Comparison of ENCODE assay signal across 31 cellular contexts in genomic region chr1:44962729-44963128, GRCh38. TPM values are rescaled to one million over a fixed set of nuclear protein-coding genes. Genes with fewer than 3 reads are reported as not detected.
DNase-seq lines count a peak whose midpoint lies in the region; ATAC-seq, FAIRE-seq and TF ChIP-seq lines count a peak whose summit lies in the region.
"Had no signal": no experiment of that assay in that cellular context is flagged by ENCODE, and none has a peak within 500 bp of the region (broad histone marks: within the 10 kb centered on the region; RNA-seq: fewer than 3 reads in every experiment).

No MANE protein-coding gene starts in this region.

- no peak overlapping the region for H3K4me3 ChIP-seq in HEK293 (ENCODE audit: low read depth, low read length)
- H3K4me3 ChIP-seq: adrenal gland; BLaER1 treated with 17β-estradiol and CSF1 and Interleukin-3, amounts not matched to agents 10 nM and 100 nM; mucosa of descending colon; PC-9; suprapubic skin; upper lobe of left lung had no signal

- H3K27ac Mint-ChIP-seq in natural killer cell (no peak overlapping the region), osteocyte (ENCODE audit: unreplicated experiment) (no peak overlapping the region)
- H3K27ac Mint-ChIP-seq: activated CD4-positive, alpha-beta T cell treated with anti-CD3 and anti-CD28 coated beads for 36 hours; activated CD8-positive, alpha-beta T cell treated with anti-CD3 and anti-CD28 coated beads for 36 hours; activated naive CD4-positive, alpha-beta T cell treated with anti-CD3 and anti-CD28 coated beads, Interleukin-2, amount 10 ng/mL, durations not matched to agents 7 days and 5 days; dendritic cell treated with granulocyte-macrophage colony-stimulating factor and Interleukin-4, amounts not matched to agents 40 ng/mL and 50 ng/mL, for 4 days; HFFc6; nephron had no signal

- POLR2A ChIA-PET in HEK293 (lab: Yijun Ruan, JAX): interaction anchor here (1.1 kb wide), 1 partner anchor 49 kb away, joined by 4 read pairs; the partner anchor contains the start of genes HECTD3 and UROD

- DNase-seq in D721Med (ENCODE audit: insufficient read length, low spot score) (peak; percentile 40), NCI-H2171 treated with DMSO at 0.1 percent for 48 hours (lab: John Stamatoyannopoulos, UW) (peak; percentile 90), NCI-H82 (lab: John Stamatoyannopoulos, UW) (peak; percentile 81), HuH-7.5 (ENCODE audit: low spot score) (no peak), natural killer cell (no peak), osteocyte (ENCODE audit: extremely low spot score, unreplicated experiment) (no peak)
- DNase-seq: activated CD4-positive, alpha-beta T cell treated with anti-CD3 and anti-CD28 coated beads for 36 hours; activated CD8-positive, alpha-beta memory T cell treated with anti-CD3 and anti-CD28 coated beads, Interleukin-2, amount 50 U/mL, for 48 hours; activated CD8-positive, alpha-beta T cell treated with anti-CD3 and anti-CD28 coated beads for 36 hours; activated naive CD4-positive, alpha-beta T cell treated with anti-CD3 and anti-CD28 coated beads, Interleukin-2, amount 10 ng/mL, durations not matched to agents 7 days and 5 days; adrenal gland; central memory CD4-positive, alpha-beta T cell; COR-L47; EL; erythroblast; GOT3; HFFc6; mammary epithelial cell; mucosa of descending colon; NCI-H1105 treated with DMSO at 0.1 percent for 48 hours; NCI-H226; PC-9; stimulated activated naive CD4-positive, alpha-beta T cell; upper lobe of left lung had no signal

- intact Hi-C loops in natural killer cell (cut with micrococcal nuclease): no loop called here

- H3K36me3 ChIP-seq in HEK293 (ENCODE audit: control insufficient read depth in 2 of 2, insufficient read depth in 1 of 2, low read length in 2 of 2): peaks cover 0 to 10% of the 10 kb centered on the region in 2 experiments; a peak in 2 of 3 replicates
- H3K36me3 ChIP-seq: adrenal gland had no signal

- H3K27ac ChIP-seq in HEK293 (ENCODE audit: extremely low read depth, low read depth, low read length): no peak overlapping the region
- H3K27ac ChIP-seq: adrenal gland; BLaER1 treated with 17β-estradiol and CSF1 and Interleukin-3, amounts not matched to agents 10 nM and 100 nM; PC-9; suprapubic skin; upper lobe of left lung had no signal

- no peaks in the 10 kb centered on the region for H3K9me3 Mint-ChIP-seq in natural killer cell
- H3K9me3 Mint-ChIP-seq in osteocyte (ENCODE audit: unreplicated experiment): no peaks in the 10 kb centered on the region
- H3K9me3 Mint-ChIP-seq: activated CD8-positive, alpha-beta T cell treated with anti-CD3 and anti-CD28 coated beads for 36 hours; activated naive CD4-positive, alpha-beta T cell treated with anti-CD3 and anti-CD28 coated beads, Interleukin-2, amount 10 ng/mL, durations not matched to agents 7 days and 5 days; dendritic cell treated with granulocyte-macrophage colony-stimulating factor and Interleukin-4, amounts not matched to agents 40 ng/mL and 50 ng/mL, for 4 days; HFFc6; nephron had no signal

- H3K4me1 Mint-ChIP-seq in natural killer cell (no peaks in the 10 kb centered on the region), osteocyte (ENCODE audit: unreplicated experiment) (no peaks in the 10 kb centered on the region)
- H3K4me1 Mint-ChIP-seq: activated CD4-positive, alpha-beta T cell treated with anti-CD3 and anti-CD28 coated beads for 36 hours; activated naive CD4-positive, alpha-beta T cell treated with anti-CD3 and anti-CD28 coated beads, Interleukin-2, amount 10 ng/mL, durations not matched to agents 7 days and 5 days; nephron had no signal

- no peak overlapping the region for H3K4me3 Mint-ChIP-seq in natural killer cell
- no peak overlapping the region for H3K4me3 Mint-ChIP-seq in osteocyte (ENCODE audit: unreplicated experiment)
- H3K4me3 Mint-ChIP-seq: activated CD4-positive, alpha-beta T cell treated with anti-CD3 and anti-CD28 coated beads for 36 hours; activated CD8-positive, alpha-beta T cell treated with anti-CD3 and anti-CD28 coated beads for 36 hours; activated naive CD4-positive, alpha-beta T cell treated with anti-CD3 and anti-CD28 coated beads, Interleukin-2, amount 10 ng/mL, durations not matched to agents 7 days and 5 days; dendritic cell treated with granulocyte-macrophage colony-stimulating factor and Interleukin-4, amounts not matched to agents 40 ng/mL and 50 ng/mL, for 4 days; HFFc6; nephron had no signal

- H3K36me3 Mint-ChIP-seq in natural killer cell: no peaks in the 10 kb centered on the region
- peaks cover 9% of the 10 kb centered on the region for H3K36me3 Mint-ChIP-seq in osteocyte (ENCODE audit: unreplicated experiment)

- CTCF ChIA-PET in HEK293 (lab: Yijun Ruan, JAX): no interaction called here

- H3K9me3 ChIP-seq in HEK293 (ENCODE audit: control insufficient read depth, insufficient read depth, low read depth, low read length): no peaks in the 10 kb centered on the region
- H3K9me3 ChIP-seq: adrenal gland; BLaER1 treated with 17β-estradiol and CSF1 and Interleukin-3, amounts not matched to agents 10 nM and 100 nM; mucosa of descending colon; suprapubic skin; upper lobe of left lung had no signal

- FAIRE-seq in D721Med (lab: Jason Lieb, UNC): no peak
- FAIRE-seq: GM18507, GM19239 had no signal

- no peaks in the 10 kb centered on the region for H3K4me1 ChIP-seq in HEK293 (ENCODE audit: control insufficient read depth, insufficient read depth, low read length)
- H3K4me1 ChIP-seq: BLaER1 treated with 17β-estradiol and CSF1 and Interleukin-3, amounts not matched to agents 10 nM and 100 nM; upper lobe of left lung had no signal

- ATAC-seq in natural killer cell: no peak
- ATAC-seq: activated CD4-positive, alpha-beta T cell treated with anti-CD3 and anti-CD28 coated beads for 36 hours; activated CD8-positive, alpha-beta T cell treated with anti-CD3 and anti-CD28 coated beads for 36 hours; mucosa of descending colon had no signal

- TF ChIP-seq CTCF in D721Med (IDR thresholded peaks at IDR 0.05; ENCODE audit: insufficient read depth, missing control alignments) (no peak), HEK293 (tag by site-specific recombination; IDR thresholded peaks at IDR 0.05) (no peak), natural killer cell (IDR thresholded peaks at IDR 0.05) (no peak), osteocyte (IDR thresholded peaks at IDR 0.05) (no peak)

- H3K27me3 Mint-ChIP-seq in natural killer cell (ENCODE audit: low read depth in 2 of 2) (no peaks in the 10 kb centered on the region), osteocyte (ENCODE audit: unreplicated experiment) (no peaks in the 10 kb centered on the region)
- H3K27me3 Mint-ChIP-seq: activated CD4-positive, alpha-beta T cell treated with anti-CD3 and anti-CD28 coated beads for 36 hours; activated CD8-positive, alpha-beta T cell treated with anti-CD3 and anti-CD28 coated beads for 36 hours; activated naive CD4-positive, alpha-beta T cell treated with anti-CD3 and anti-CD28 coated beads, Interleukin-2, amount 10 ng/mL, durations not matched to agents 7 days and 5 days; dendritic cell treated with granulocyte-macrophage colony-stimulating factor and Interleukin-4, amounts not matched to agents 40 ng/mL and 50 ng/mL, for 4 days had no signal

TF ChIP-seq in HEK293, 187 proteins besides CTCF, POLR2A, EP300 and RAD21:
- TF ChIP-seq ZNF157 (tag by site-specific recombination; IDR thresholded peaks at IDR 0.05) (no peak), TSHZ1 (tag by site-specific recombination; IDR thresholded peaks at IDR 0.05; ENCODE audit: borderline replicate concordance) (0 out of 2 replicates have a peak, but pooled peaks have one; percentile 13)

RNA-seq across cellular contexts. Expression of gene EIF2B3, which starts 23.7 kb away (rescaled TPM):
- total RNA-seq in natural killer cell (10 to 100 TPM; 12.4 to 19.1 (median 14.3) TPM), osteocyte (29.8 and 30.2 TPM in 2 replicates)

RNA-seq across cellular contexts. Expression of gene HECTD3, which starts 48.4 kb away (rescaled TPM):
- total RNA-seq in natural killer cell: 10 to 100 TPM; 56.6 to 67.4 (median 64.4) TPM
- 48.1 and 49.4 TPM in 2 replicates for total RNA-seq in osteocyte

RNA-seq across cellular contexts. Expression of gene UROD, which starts 49.3 kb away (rescaled TPM):
- total RNA-seq in natural killer cell (10 to 100 TPM; 54.5 to 65.4 (median 56.6) TPM), osteocyte (128 and 131 TPM in 2 replicates)

Comparison
In these comparisons a context has a peak if more than half of its experiments do, and no peak if none do; other contexts are left out.
1. DNase-seq: peak in D721Med (single experiment), NCI-H2171 treated with DMSO at 0.1 percent for 48 hours (single experiment) and NCI-H82 (single experiment); none in HuH-7.5 (single experiment), natural killer cell (single experiment) and osteocyte (single experiment).